In the genomic region with DNA sequence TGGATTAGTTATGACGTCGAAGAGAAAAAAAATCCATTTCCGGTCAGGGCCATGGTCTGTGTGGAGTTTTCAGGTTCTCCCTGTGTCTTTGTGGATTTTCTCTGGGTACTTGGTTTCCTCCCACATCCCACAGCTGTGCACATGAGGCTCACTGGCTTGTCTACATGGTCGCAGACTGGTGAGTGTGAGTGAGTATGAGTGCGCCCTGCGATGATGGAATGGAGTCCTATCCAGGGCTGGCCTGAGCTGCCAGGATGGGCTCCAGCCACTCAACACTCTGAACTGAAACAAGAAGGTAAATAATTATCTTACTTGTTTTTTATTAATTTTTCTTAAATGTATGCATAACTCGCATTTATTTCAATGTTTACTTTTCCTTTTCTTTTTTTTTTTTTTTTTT, we compare ENCODE assay signal across 36 cellular contexts. TPM values are rescaled to one million over a fixed set of nuclear protein-coding genes. Genes with fewer than 3 reads are reported as not detected.
"Had no signal": no experiment of that assay in that cellular context is flagged by ENCODE, and none has a peak within 500 bp of the region (broad histone marks: within the 10 kb centered on the region; RNA-seq: fewer than 3 reads in every experiment).

No MANE protein-coding gene starts in this region.

- H3K27me3 ChIP-seq: brain microvascular endothelial cell had no signal

- DNase-seq: activated CD4-positive, alpha-beta T cell treated with anti-CD3 and anti-CD28 coated beads for 1 hour; activated CD4-positive, alpha-beta T cell treated with anti-CD3 and anti-CD28 coated beads for 48 hours; activated CD4-positive, alpha-beta T cell treated with anti-CD3 and anti-CD28 coated beads, Interleukin-2, amount 50 U/mL, for 4 hours; activated CD4-positive, CD25-positive, alpha-beta regulatory T cell; activated CD8-positive, alpha-beta T cell treated with anti-CD3 and anti-CD28 coated beads for 36 hours; activated effector memory CD4-positive, alpha-beta T cell treated with anti-CD3 and anti-CD28 coated beads, Interleukin-2, amount 50 U/mL, for 16 hours; activated naive CD4-positive, alpha-beta T cell; activated naive CD4-positive, alpha-beta T cell treated with anti-CD3 and anti-CD28 coated beads, Interleukin-2, amount 50 U/mL, for 16 hours; activated naive CD8-positive, alpha-beta T cell treated with anti-CD3 and anti-CD28 coated beads for 36 hours; activated T-cell treated with anti-CD3 and anti-CD28 coated beads, Interleukin-2, amount 50 U/mL, for 1 hour; activated T-cell treated with anti-CD3 and anti-CD28 coated beads, Interleukin-2, amount 50 U/mL, for 72 hours; amniotic stem cell; aorta; brain microvascular endothelial cell; NCI-H1092 treated with DMSO at 0.1 percent for 48 hours; NCI-H1417; NCI-H146; NCI-H187; NCI-H2029 treated with DMSO at 0.1 percent for 48 hours; NCI-H2107; NCI-H2171; NCI-H510A; NCI-H526; NCI-H748 treated with DMSO at 0.1 percent for 48 hours; NK-92 treated with Interleukin-12 subunit alpha and Interleukin-12 subunit beta, amount 100 ng/mL, for 24 hours; PC-3; T1000; WERI-Rb-1 had no signal

- H3K36me3 ChIP-seq: brain microvascular endothelial cell, WERI-Rb-1 had no signal

- H3K27ac ChIP-seq: brain microvascular endothelial cell, RWPE1, WERI-Rb-1 had no signal

- FAIRE-seq: RCC 7860 had no signal

RNA-seq across cellular contexts. Expression of gene MMP3, which starts 10.8 kb away (rescaled TPM):
- total RNA-seq: activated CD8-positive, alpha-beta memory T cell treated with anti-CD3 and anti-CD28 coated beads for 36 hours; activated CD8-positive, alpha-beta T cell treated with anti-CD3 and anti-CD28 coated beads for 36 hours; activated naive CD8-positive, alpha-beta T cell treated with anti-CD3 and anti-CD28 coated beads for 36 hours; activated T-cell treated with anti-CD3 and anti-CD28 coated beads, Interleukin-2, amount 50 U/mL, for 72 hours; activated T-helper 17 cell treated with anti-CD3 and anti-CD28 coated beads, Interleukin-2, amount 50 U/mL, for 72 hours; cardiac septum; PC-3; Right ventricle myocardium inferior; T-helper 1 cell treated with Interleukin-12 subunit alpha and Interleukin-12 subunit beta and Interleukin-4 antibody, amounts not matched to agents 30 ng/mL and 1 ng/mL, for 36 hours; T-helper 2 cell treated with Interferon-gamma antibody and Interleukin-4, amounts not matched to agents 100 ng/mL and 5 ng/mL, for 36 hours had no signal
- polyA plus RNA-seq: aorta had no signal

RNA-seq across cellular contexts. Expression of gene MMP1, which starts 34.7 kb away (rescaled TPM):
- total RNA-seq: activated CD8-positive, alpha-beta memory T cell treated with anti-CD3 and anti-CD28 coated beads for 36 hours; activated CD8-positive, alpha-beta T cell treated with anti-CD3 and anti-CD28 coated beads for 36 hours; activated naive CD8-positive, alpha-beta T cell treated with anti-CD3 and anti-CD28 coated beads for 36 hours; activated T-cell treated with anti-CD3 and anti-CD28 coated beads, Interleukin-2, amount 50 U/mL, for 72 hours; activated T-helper 17 cell treated with anti-CD3 and anti-CD28 coated beads, Interleukin-2, amount 50 U/mL, for 72 hours; Right ventricle myocardium inferior; T-helper 1 cell treated with Interleukin-12 subunit alpha and Interleukin-12 subunit beta and Interleukin-4 antibody, amounts not matched to agents 30 ng/mL and 1 ng/mL, for 36 hours; T-helper 2 cell treated with Interferon-gamma antibody and Interleukin-4, amounts not matched to agents 100 ng/mL and 5 ng/mL, for 36 hours had no signal

RNA-seq across cellular contexts. Expression of gene MMP12, which starts 42.2 kb away (rescaled TPM):
- total RNA-seq: activated CD8-positive, alpha-beta memory T cell treated with anti-CD3 and anti-CD28 coated beads for 36 hours; activated CD8-positive, alpha-beta T cell treated with anti-CD3 and anti-CD28 coated beads for 36 hours; activated naive CD8-positive, alpha-beta T cell treated with anti-CD3 and anti-CD28 coated beads for 36 hours; activated T-cell treated with anti-CD3 and anti-CD28 coated beads, Interleukin-2, amount 50 U/mL, for 72 hours; cardiac septum; PC-3; Right ventricle myocardium inferior; T-helper 1 cell treated with Interleukin-12 subunit alpha and Interleukin-12 subunit beta and Interleukin-4 antibody, amounts not matched to agents 30 ng/mL and 1 ng/mL, for 36 hours; T-helper 2 cell treated with Interferon-gamma antibody and Interleukin-4, amounts not matched to agents 100 ng/mL and 5 ng/mL, for 36 hours had no signal

RNA-seq across cellular contexts. Expression of gene MMP10, which starts 52.2 kb away (rescaled TPM):
- total RNA-seq: activated CD8-positive, alpha-beta memory T cell treated with anti-CD3 and anti-CD28 coated beads for 36 hours; activated CD8-positive, alpha-beta T cell treated with anti-CD3 and anti-CD28 coated beads for 36 hours; activated naive CD8-positive, alpha-beta T cell treated with anti-CD3 and anti-CD28 coated beads for 36 hours; activated T-helper 17 cell treated with anti-CD3 and anti-CD28 coated beads, Interleukin-2, amount 50 U/mL, for 72 hours; aorta; cardiac septum; Right ventricle myocardium inferior; T-helper 1 cell treated with Interleukin-12 subunit alpha and Interleukin-12 subunit beta and Interleukin-4 antibody, amounts not matched to agents 30 ng/mL and 1 ng/mL, for 36 hours; T-helper 2 cell treated with Interferon-gamma antibody and Interleukin-4, amounts not matched to agents 100 ng/mL and 5 ng/mL, for 36 hours had no signal
